ENCODE assay signal across 10 cellular contexts in the genomic region with DNA sequence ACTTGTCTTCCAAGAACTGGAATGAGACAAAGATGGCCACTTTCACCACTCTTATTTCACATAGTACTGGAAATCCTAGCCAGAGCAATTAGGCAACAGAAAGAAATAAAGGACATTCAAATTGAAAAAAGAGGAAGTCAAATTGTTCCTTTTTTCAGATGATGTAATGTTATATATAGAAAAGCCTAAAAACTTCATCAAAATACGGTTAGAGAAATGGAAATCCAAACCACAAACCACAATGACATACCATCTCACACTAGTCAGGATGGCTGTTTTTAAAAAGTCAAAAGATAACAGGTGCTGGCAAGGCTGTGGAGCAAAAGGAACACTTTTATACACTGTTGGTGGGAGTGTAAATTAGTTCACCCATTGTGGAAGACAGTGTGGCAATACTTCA.
A peak's percentile ranks its signal among the peaks of the same experiment; 100 is the strongest.
DNase-seq lines count a peak whose midpoint lies in the region; ATAC-seq, FAIRE-seq and TF ChIP-seq lines count a peak whose summit lies in the region.
"Had no signal": no experiment of that assay in that cellular context is flagged by ENCODE, and none has a peak within 500 bp of the region (broad histone marks: within the 10 kb centered on the region; RNA-seq: fewer than 3 reads in every experiment).

No MANE protein-coding gene starts in this region.

- no peak for TF ChIP-seq POLR2A in H54 (IDR thresholded peaks at IDR 0.05; ENCODE audit: low read depth, low read length)

- CTCF ChIA-PET in T-cell (lab: Charles Lee) = no interaction called here

- no peak for TF ChIP-seq CTCF in coronary artery (IDR thresholded peaks at IDR 0.05)

- H3K27me3 Mint-ChIP-seq in stimulated activated naive CD8-positive, alpha-beta T cell treated with anti-CD3 and anti-CD28 coated beads, Interleukin-15, amount 100 ng/mL, for 72 hours = no peaks in the 10 kb centered on the region
- H3K27me3 Mint-ChIP-seq in T-cell = peaks cover 0 to 4% of the 10 kb centered on the region in 2 donors

- no peaks in the 10 kb centered on the region for H3K36me3 Mint-ChIP-seq in T-cell

- H3K9me3 Mint-ChIP-seq in stimulated activated naive CD8-positive, alpha-beta T cell treated with anti-CD3 and anti-CD28 coated beads, Interleukin-15, amount 100 ng/mL, for 72 hours = peaks cover 0 to 7% of the 10 kb centered on the region in 2 donors
- H3K9me3 Mint-ChIP-seq in T-cell = peaks cover 0 to 5% (median 3%) of the 10 kb centered on the region in 3 donors
- H3K9me3 Mint-ChIP-seq: natural killer cell had no signal

- no peaks in the 10 kb centered on the region for H3K4me1 Mint-ChIP-seq in stimulated activated naive CD8-positive, alpha-beta T cell treated with anti-CD3 and anti-CD28 coated beads, Interleukin-15, amount 100 ng/mL, for 72 hours
- peaks cover 0 to 5% (median 4%) of the 10 kb centered on the region in 3 donors for H3K4me1 Mint-ChIP-seq in T-cell

- DNase-seq in stimulated activated naive CD8-positive, alpha-beta T cell treated with anti-CD3 and anti-CD28 coated beads, Interleukin-15, Interleukin-2, amounts not matched to agents 100 U/mL and 50 U/mL, for 24 hours = no peak
- no peak for DNase-seq in stimulated activated naive CD8-positive, alpha-beta T cell treated with anti-CD3 and anti-CD28 coated beads, Interleukin-15, amount 100 ng/mL, for 72 hours
- DNase-seq in UCSD-AML1 (lab: John Stamatoyannopoulos, UW; ENCODE audit: unreplicated experiment) (peak; percentile 18), urothelium cell line (ENCODE audit: low spot score) (no peak), coronary artery (ENCODE audit: low spot score) (no peak), T-cell (no peak), H54 (ENCODE audit: insufficient read length, low spot score) (no peak)
- DNase-seq: natural killer cell; stimulated activated naive CD4-positive, alpha-beta T cell treated with Interleukin-2 at 50 U/mL for 16 hours had no signal

- FAIRE-seq in urothelium cell line (lab: Jason Lieb, UNC) (no peak), H54 (lab: Jason Lieb, UNC) (no peak)

- H3K4me3 ChIP-seq in coronary artery = no peak overlapping the region

- H3K27ac ChIP-seq in coronary artery = no peak overlapping the region

- peak; percentile 23 for ATAC-seq in stimulated activated naive CD8-positive, alpha-beta T cell treated with anti-CD3 and anti-CD28 coated beads, Interleukin-15, Interleukin-2, amounts not matched to agents 100 U/mL and 50 U/mL, for 24 hours
- ATAC-seq in stimulated activated naive CD8-positive, alpha-beta T cell treated with anti-CD3 and anti-CD28 coated beads, Interleukin-15, amount 100 ng/mL, for 72 hours = no peak
- ATAC-seq in HG03354 (IDR thresholded peaks at IDR 0.05; ENCODE audit: poor library complexity, severe bottlenecking, unreplicated experiment) = peak; percentile 82
- no peak for ATAC-seq in T-cell (replicated peaks in 1 of 4)

- no peak overlapping the region for H3K4me3 Mint-ChIP-seq in stimulated activated naive CD8-positive, alpha-beta T cell treated with anti-CD3 and anti-CD28 coated beads, Interleukin-15, amount 100 ng/mL, for 72 hours
- H3K4me3 Mint-ChIP-seq in T-cell = no peak overlapping the region
- H3K4me3 Mint-ChIP-seq: natural killer cell had no signal

- POLR2A ChIA-PET in T-cell (lab: Charles Lee) = no interaction called here

- H3K27ac Mint-ChIP-seq in stimulated activated naive CD8-positive, alpha-beta T cell treated with anti-CD3 and anti-CD28 coated beads, Interleukin-15, amount 100 ng/mL, for 72 hours = no peak overlapping the region
- no peak overlapping the region for H3K27ac Mint-ChIP-seq in T-cell
- H3K27ac Mint-ChIP-seq: natural killer cell had no signal

Comparison
In these comparisons a context has a peak if more than half of its experiments do, and no peak if none do; other contexts are left out.
1. ATAC-seq: peak in stimulated activated naive CD8-positive, alpha-beta T cell treated with anti-CD3 and anti-CD28 coated beads, Interleukin-15, Interleukin-2, amounts not matched to agents 100 U/mL and 50 U/mL, for 24 hours (single experiment) and HG03354 (single experiment); none in stimulated activated naive CD8-positive, alpha-beta T cell treated with anti-CD3 and anti-CD28 coated beads, Interleukin-15, amount 100 ng/mL, for 72 hours (single experiment) and T-cell (0 of 4).